Comparison of ENCODE assay signal across 8 cellular contexts in the genomic region with DNA sequence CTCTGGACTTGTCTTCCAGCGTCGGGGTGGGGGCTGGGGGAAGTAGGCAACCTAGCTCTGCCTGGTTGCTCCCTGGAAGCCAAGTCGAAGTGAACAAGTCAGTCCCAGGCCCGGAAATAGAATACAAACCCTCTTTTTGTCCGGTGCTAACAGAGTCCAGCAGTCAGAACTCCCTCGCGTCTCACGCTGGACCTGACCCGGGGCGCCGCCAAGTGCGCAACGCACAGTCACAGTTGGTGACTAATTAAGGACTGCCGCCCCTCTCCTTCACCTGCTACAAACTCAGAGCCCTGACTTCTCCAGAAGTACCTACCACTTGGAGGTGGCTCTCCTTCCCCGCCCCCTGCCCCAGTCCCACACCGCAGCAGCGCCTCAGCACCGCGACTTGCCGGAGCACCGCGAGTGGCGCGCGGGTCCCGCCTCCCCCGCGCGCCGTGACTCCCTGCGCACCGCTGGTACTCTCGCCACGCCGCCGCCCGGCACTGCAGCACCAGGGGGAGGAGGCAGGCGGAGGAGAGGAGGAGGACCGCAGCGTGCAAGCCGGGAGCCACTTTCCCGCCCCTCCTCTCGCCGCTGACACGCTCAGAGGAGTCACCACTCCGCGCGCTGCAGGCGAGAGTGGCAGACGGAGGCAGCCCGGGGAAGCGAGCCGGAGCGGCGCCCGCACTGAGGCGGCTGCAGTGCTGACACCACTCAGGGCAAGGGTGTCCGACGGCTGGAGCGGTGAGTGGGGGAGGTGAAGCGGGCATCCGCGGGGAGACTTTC. TPM values are rescaled to one million over a fixed set of nuclear protein-coding genes. Genes with fewer than 3 reads are reported as not detected.
A peak's percentile ranks its signal among the peaks of the same experiment; 100 is the strongest.
DNase-seq lines count a peak whose midpoint lies in the region; ATAC-seq and TF ChIP-seq lines count a peak whose summit lies in the region.

A gene with protein sequence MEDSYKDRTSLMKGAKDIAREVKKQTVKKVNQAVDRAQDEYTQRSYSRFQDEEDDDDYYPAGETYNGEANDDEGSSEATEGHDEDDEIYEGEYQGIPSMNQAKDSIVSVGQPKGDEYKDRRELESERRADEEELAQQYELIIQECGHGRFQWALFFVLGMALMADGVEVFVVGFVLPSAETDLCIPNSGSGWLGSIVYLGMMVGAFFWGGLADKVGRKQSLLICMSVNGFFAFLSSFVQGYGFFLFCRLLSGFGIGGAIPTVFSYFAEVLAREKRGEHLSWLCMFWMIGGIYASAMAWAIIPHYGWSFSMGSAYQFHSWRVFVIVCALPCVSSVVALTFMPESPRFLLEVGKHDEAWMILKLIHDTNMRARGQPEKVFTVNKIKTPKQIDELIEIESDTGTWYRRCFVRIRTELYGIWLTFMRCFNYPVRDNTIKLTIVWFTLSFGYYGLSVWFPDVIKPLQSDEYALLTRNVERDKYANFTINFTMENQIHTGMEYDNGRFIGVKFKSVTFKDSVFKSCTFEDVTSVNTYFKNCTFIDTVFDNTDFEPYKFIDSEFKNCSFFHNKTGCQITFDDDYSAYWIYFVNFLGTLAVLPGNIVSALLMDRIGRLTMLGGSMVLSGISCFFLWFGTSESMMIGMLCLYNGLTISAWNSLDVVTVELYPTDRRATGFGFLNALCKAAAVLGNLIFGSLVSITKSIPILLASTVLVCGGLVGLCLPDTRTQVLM (plus strand): TSS at position 594 of the 765 bp plus-strand sequence. CDS start 48,368 bp downstream, outside the sequence.

- no peak within 1 kb of the TSS for H3K27ac Mint-ChIP-seq in CD4-positive, alpha-beta T cell
- peak within 1 kb of the TSS; percentile 18 for H3K27ac Mint-ChIP-seq in activated T-cell treated with anti-CD3 and anti-CD28 coated beads, Interleukin-2, amount 50 U/mL, for 24 hours

- no peaks in the 10 kb centered on the region for H3K36me3 Mint-ChIP-seq in CD4-positive, alpha-beta T cell (ENCODE audit: low read depth)
- H3K36me3 Mint-ChIP-seq in activated T-cell treated with anti-CD3 and anti-CD28 coated beads, Interleukin-2, amount 50 U/mL, for 24 hours (ENCODE audit: low read depth), result no peaks in the 10 kb centered on the region

- peaks cover 70% of the 10 kb centered on the region for H3K27me3 ChIP-seq in CD4-positive, alpha-beta T cell (ENCODE audit: control insufficient read depth, insufficient read depth, low read length)
- peaks cover 98% of the 10 kb centered on the region for H3K27me3 ChIP-seq in HUES6 (ENCODE audit: control insufficient read depth, insufficient read depth, low read length)
- peaks cover 96% of the 10 kb centered on the region for H3K27me3 ChIP-seq in iPS-15b (ENCODE audit: control insufficient read depth, insufficient read depth, low read length)

- peaks cover 89% of the 10 kb centered on the region for H3K27me3 Mint-ChIP-seq in CD4-positive, alpha-beta T cell
- peaks cover 89% of the 10 kb centered on the region for H3K27me3 Mint-ChIP-seq in activated T-cell treated with anti-CD3 and anti-CD28 coated beads, Interleukin-2, amount 50 U/mL, for 24 hours

- H3K27ac ChIP-seq in CD4-positive, alpha-beta T cell (ENCODE audit: low read depth, low read length), result no peak within 1 kb of the TSS
- no peak within 1 kb of the TSS for H3K27ac ChIP-seq in HUES6 (ENCODE audit: low read depth, low read length)

- H3K4me3 ChIP-seq in HUES6 (ENCODE audit: low read depth, low read length) (peak within 1 kb of the TSS; percentile 74), iPS-15b (ENCODE audit: low read depth, low read length) (peak within 1 kb of the TSS; percentile 77)

- H3K9me3 Mint-ChIP-seq in CD4-positive, alpha-beta T cell, result no peaks in the 10 kb centered on the region
- no peaks in the 10 kb centered on the region for H3K9me3 Mint-ChIP-seq in activated T-cell treated with anti-CD3 and anti-CD28 coated beads, Interleukin-2, amount 50 U/mL, for 24 hours

- POLR2A ChIA-PET in CD4-positive, alpha-beta T cell (lab: Charles Lee), result no interaction called here

- H3K36me3 ChIP-seq in HUES6 (ENCODE audit: control insufficient read depth, insufficient read depth, low read length) (no peaks in the 10 kb centered on the region), iPS-15b (ENCODE audit: control insufficient read depth, insufficient read depth, low read length) (no peaks in the 10 kb centered on the region)

- no peaks in the 10 kb centered on the region for H3K9me3 ChIP-seq in CD4-positive, alpha-beta T cell (ENCODE audit: control insufficient read depth, low read length)
- H3K9me3 ChIP-seq in HUES6 (ENCODE audit: control insufficient read depth, insufficient read depth, low read depth, low read length), result no peaks in the 10 kb centered on the region
- no peaks in the 10 kb centered on the region for H3K9me3 ChIP-seq in iPS-15b (ENCODE audit: control insufficient read depth, insufficient read depth, low read length)

- TF ChIP-seq CTCF in CD4-positive, alpha-beta T cell (IDR thresholded peaks at IDR 0.05), result no peak

- H3K4me1 ChIP-seq in HUES6 (ENCODE audit: control insufficient read depth, insufficient read depth, low read length) (peaks cover 15% of the 10 kb centered on the region; the same call in 1 of the 2 replicates), iPS-15b (ENCODE audit: control insufficient read depth, insufficient read depth, low read length) (peaks cover 6% of the 10 kb centered on the region)

- H3K9ac ChIP-seq in HUES6 (ENCODE audit: low read length), result no peak within 1 kb of the TSS
- peak within 1 kb of the TSS; percentile 37 for H3K9ac ChIP-seq in iPS-15b (ENCODE audit: low read depth, low read length)

- peak; percentile 61 for ATAC-seq in CD4-positive, alpha-beta T cell (ENCODE audit: poor library complexity)
- ATAC-seq in GM18502 (IDR thresholded peaks at IDR 0.05; ENCODE audit: poor library complexity, unreplicated experiment), result no peak
- no peak for ATAC-seq in GM21529 (IDR thresholded peaks at IDR 0.05; ENCODE audit: unreplicated experiment)

- CTCF ChIA-PET in CD4-positive, alpha-beta T cell (lab: Charles Lee), result no interaction called here

- peak within 1 kb of the TSS; percentile 73 for H3K4me3 Mint-ChIP-seq in CD4-positive, alpha-beta T cell
- peak within 1 kb of the TSS; percentile 71 for H3K4me3 Mint-ChIP-seq in activated T-cell treated with anti-CD3 and anti-CD28 coated beads, Interleukin-2, amount 50 U/mL, for 24 hours

- intact Hi-C loops in CD4-positive, alpha-beta T cell (cut with DNase I, micrococcal nuclease), result no loop called here

- H3K4me1 Mint-ChIP-seq in CD4-positive, alpha-beta T cell (ENCODE audit: low read depth), result peaks cover 25% of the 10 kb centered on the region
- H3K4me1 Mint-ChIP-seq in activated T-cell treated with anti-CD3 and anti-CD28 coated beads, Interleukin-2, amount 50 U/mL, for 24 hours (ENCODE audit: low read depth), result peaks cover 32% of the 10 kb centered on the region

- peak in 1 of 10 experiments; percentile 16 for DNase-seq in CD4-positive, alpha-beta T cell
- peak; percentile 60 for DNase-seq in activated T-cell treated with anti-CD3 and anti-CD28 coated beads, Interleukin-2, amount 50 U/mL, for 24 hours
- peak; percentile 54 for DNase-seq in stimulated activated CD4-positive, alpha-beta T cell treated with anti-CD3 and anti-CD28 coated beads, Interleukin-1b, Interleukin-23, amount 100 ng/mL, for 48 hours
- no peak for DNase-seq in GOT3 (lab: John Stamatoyannopoulos, UW)

RNA-seq across cellular contexts. Expression of the gene that starts here (rescaled TPM):
- under 1 TPM; 0.03 to 0.08 TPM for total RNA-seq in CD4-positive, alpha-beta T cell

Comparison
In these comparisons a context has a peak if more than half of its experiments do, and no peak if none do; other contexts are left out.
1. Peak in ATAC-seq in CD4-positive, alpha-beta T cell; RNA of the gene not detected or under 1 TPM.